Comparison of ENCODE assay signal across 1 cellular context in genomic region chr17:5241861-5242671, GRCh38.
TF ChIP-seq lines count a peak whose summit lies in the region.

No MANE protein-coding gene starts in this region.

TF ChIP-seq in HepG2, 621 proteins besides CTCF, POLR2A, EP300 and RAD21:
- TF ChIP-seq TFAP4 (IDR thresholded peaks at IDR 0.05; ENCODE audit: borderline replicate concordance, low read depth) (0 out of 2 replicates have a peak, but pooled peaks have one; percentile 8), PLSCR1 (CRISPR knock-in tag; IDR thresholded peaks at IDR 0.05; ENCODE audit: borderline replicate concordance) (no peak)
